Comparison of ENCODE assay signal across 8 cellular contexts in genomic region chr12:106138646-106139421, GRCh38. TPM values are rescaled to one million over a fixed set of nuclear protein-coding genes. Genes with fewer than 3 reads are reported as not detected.
DNase-seq lines count a peak whose midpoint lies in the region; ATAC-seq, FAIRE-seq and TF ChIP-seq lines count a peak whose summit lies in the region.

Gene NUAK1 (minus strand): TSS chr12:106138954. CDS start chr12:106138653, 301 bp downstream.

- H3K27ac ChIP-seq in cingulate gyrus (ENCODE audit: low read depth, low read length) (peak within 1 kb of the TSS; percentile 94), keratinocyte (ENCODE audit: control insufficient read depth, insufficient read depth, low read length) (peak within 1 kb of the TSS; percentile 62), skeletal muscle tissue (ENCODE audit: low read depth, low read length) (peak within 1 kb of the TSS; percentile 99)

- TF ChIP-seq POLR2A in H54 (IDR thresholded peaks at IDR 0.05; ENCODE audit: low read depth, low read length): peak; percentile 70; the same call in 1 of the 2 replicates

- H3K4me3 ChIP-seq in BJ (ENCODE audit: low read depth, low read length) (peak within 1 kb of the TSS; percentile 85), keratinocyte (ENCODE audit: control insufficient read depth in 2 of 3, extremely low read depth in 1 of 3, insufficient read depth in 2 of 3, low read depth in 1 of 3, low read length in 3 of 3) (peak within 1 kb of the TSS; percentile 69 to 82 (median 81)), skeletal muscle tissue (ENCODE audit: low read length in 3 of 3) (peak within 1 kb of the TSS; percentile 83 to 90 (median 83))

- H2AFZ ChIP-seq in keratinocyte (ENCODE audit: control insufficient read depth, low read length): peak within 1 kb of the TSS; percentile 13

- peak within 1 kb of the TSS; percentile 80 for H3K9ac ChIP-seq in keratinocyte (ENCODE audit: control insufficient read depth, extremely low read depth, insufficient read depth, low read length)
- peak within 1 kb of the TSS; percentile 97 to 99 (median 97) for H3K9ac ChIP-seq in skeletal muscle tissue (ENCODE audit: low read depth in 1 of 3, low read length in 3 of 3)

- H3K36me3 ChIP-seq in BJ (ENCODE audit: control insufficient read depth, insufficient read depth, low read length) (no peaks in the 10 kb centered on the region), keratinocyte (ENCODE audit: control insufficient read depth in 2 of 2, extremely low read depth in 1 of 2, insufficient read depth in 2 of 2, low read length in 2 of 2) (no peaks in the 10 kb centered on the region), skeletal muscle tissue (ENCODE audit: control insufficient read depth in 3 of 3, insufficient read depth in 3 of 3, low read length in 3 of 3) (peaks cover 0 to 3% (median 0%) of the 10 kb centered on the region in 3 donors)

- H3K27me3 ChIP-seq in BJ (ENCODE audit: control insufficient read depth, insufficient read depth, low read length) (no peaks in the 10 kb centered on the region), keratinocyte (ENCODE audit: control insufficient read depth, extremely low read depth, insufficient read depth, low read length) (no peaks in the 10 kb centered on the region), skeletal muscle tissue (ENCODE audit: control insufficient read depth in 3 of 3, insufficient read depth in 3 of 3, low read length in 3 of 3) (no peaks in the 10 kb centered on the region)

- FAIRE-seq in H54 (lab: Jason Lieb, UNC) (no peak), RCC 7860 (lab: Jason Lieb, UNC) (no peak), keratinocyte (lab: Jason Lieb, UNC) (no peak)

- H3K4me1 ChIP-seq in keratinocyte (ENCODE audit: control insufficient read depth, extremely low read depth, insufficient read depth, low read length) (peaks cover 39% of the 10 kb centered on the region), skeletal muscle tissue (ENCODE audit: control insufficient read depth in 3 of 3, insufficient read depth in 3 of 3, low read length in 3 of 3) (peaks cover 51 to 62% (median 59%) of the 10 kb centered on the region in 3 donors)

- no peak for TF ChIP-seq CTCF in BJ (IDR thresholded peaks at IDR 0.05; ENCODE audit: insufficient read depth, low read depth, low read length)
- no peak for TF ChIP-seq CTCF in keratinocyte (optimal IDR thresholded peaks at IDR 0.05 in 1 of 3, IDR thresholded peaks at IDR 0.05 in 1 of 3, conservative IDR thresholded peaks at IDR 0.05 in 1 of 3; ENCODE audit: extremely low read depth in 1 of 3, insufficient read depth in 2 of 3, low read length in 3 of 3)

- CTCF ChIA-PET in BJ (lab: Yijun Ruan, JAX): interaction anchor here (0.9 to 6.5 kb wide), 6 partner anchors 11 to 719 kb away, joined by 3 to 57 read pairs (median 10); no protein-coding TSS in a partner anchor

- H3K9me1 ChIP-seq in keratinocyte (ENCODE audit: control insufficient read depth, extremely low read depth, insufficient read depth, low read length): no peaks in the 10 kb centered on the region

- no peak for DNase-seq in BJ (ENCODE audit: low read depth)
- peak; percentile 42 for DNase-seq in H54 (ENCODE audit: insufficient read length, low spot score)
- DNase-seq in RCC 7860 (ENCODE audit: low spot score): peak; percentile 61
- DNase-seq in keratinocyte (ENCODE audit: low read depth, low spot score): no peak

- H4K20me1 ChIP-seq in keratinocyte (ENCODE audit: control insufficient read depth, extremely low read depth, insufficient read depth, low read length): no peaks in the 10 kb centered on the region

- dilution Hi-C loops in keratinocyte (cut with MboI; ENCODE audit: extremely low pct_ligation_motif_present, low sequenced_read_pairs): no loop called here

- H3K4me2 ChIP-seq in keratinocyte (ENCODE audit: control insufficient read depth, extremely low read depth, insufficient read depth, low read depth, low read length): peak within 1 kb of the TSS; percentile 91

- no peaks in the 10 kb centered on the region for H3K9me3 ChIP-seq in keratinocyte (ENCODE audit: control insufficient read depth, low read depth, low read length)
- H3K9me3 ChIP-seq in skeletal muscle tissue (ENCODE audit: control insufficient read depth in 3 of 3, low read length in 3 of 3): no peaks in the 10 kb centered on the region

- H3K79me2 ChIP-seq in keratinocyte (ENCODE audit: control insufficient read depth, insufficient read depth, low read length): peaks cover 43% of the 10 kb centered on the region

- ATAC-seq in GM19397 (IDR thresholded peaks at IDR 0.05; ENCODE audit: unreplicated experiment) (no peak), GM21619 (IDR thresholded peaks at IDR 0.05; ENCODE audit: unreplicated experiment) (no peak)

- POLR2A ChIA-PET in BJ (lab: Charles Lee): interaction anchor here (0.6 to 0.9 kb wide), 5 partner anchors 12 to 729 kb away, joined by 3 to 4 read pairs (median 3); no protein-coding TSS in a partner anchor

RNA-seq across cellular contexts. Expression of gene NUAK1, which starts in this region (rescaled TPM):
- polyA plus RNA-seq in BJ (2011; rRNA removed): 37.0 and 40.0 TPM in 2 replicates
- 43.2 and 60.7 TPM in 2 replicates for polyA minus RNA-seq in BJ (2011; rRNA and poly(A)+ RNA removed)
- polyA plus RNA-seq in keratinocyte: 11.7 to 31.0 TPM (median 12.3 TPM) in 3 replicates
- polyA plus RNA-seq in keratinocyte (2011; ENCODE audit: low read depth): 2.4 TPM
- polyA plus RNA-seq in keratinocyte (2011; cell fraction: cytosol; rRNA removed): 14.8 and 15.2 TPM in 2 replicates
- 22.7 and 25.6 TPM in 2 replicates for polyA plus RNA-seq in keratinocyte (2011; cell fraction: nucleus; rRNA removed)
- 4.1 and 19.0 TPM in 2 replicates for polyA plus RNA-seq in keratinocyte (2012; ENCODE audit: low replicate concordance)
- 22.1 to 35.4 TPM (median 28.4 TPM) in 3 replicates for polyA minus RNA-seq in keratinocyte
- polyA minus RNA-seq in keratinocyte (2011; cell fraction: cytosol; rRNA and poly(A)+ RNA removed): 40.9 TPM
- polyA minus RNA-seq in keratinocyte (2011; cell fraction: nucleus; rRNA and poly(A)+ RNA removed): 17.3 and 42.0 TPM in 2 replicates
- 9.4 TPM for total RNA-seq in skeletal muscle tissue

Comparison
In these comparisons a context has a peak if more than half of its experiments do, and no peak if none do; other contexts are left out.
1. DNase-seq: peak in H54 (single experiment) and RCC 7860 (single experiment); none in BJ (single experiment) and keratinocyte (single experiment).
2. Peak in every context shown above with its lines, with median percentiles within 50 percentile points of each other: H3K4me3 ChIP-seq and H3K27ac ChIP-seq.